ENCODE assay signal across 9 cellular contexts in the genomic region with DNA sequence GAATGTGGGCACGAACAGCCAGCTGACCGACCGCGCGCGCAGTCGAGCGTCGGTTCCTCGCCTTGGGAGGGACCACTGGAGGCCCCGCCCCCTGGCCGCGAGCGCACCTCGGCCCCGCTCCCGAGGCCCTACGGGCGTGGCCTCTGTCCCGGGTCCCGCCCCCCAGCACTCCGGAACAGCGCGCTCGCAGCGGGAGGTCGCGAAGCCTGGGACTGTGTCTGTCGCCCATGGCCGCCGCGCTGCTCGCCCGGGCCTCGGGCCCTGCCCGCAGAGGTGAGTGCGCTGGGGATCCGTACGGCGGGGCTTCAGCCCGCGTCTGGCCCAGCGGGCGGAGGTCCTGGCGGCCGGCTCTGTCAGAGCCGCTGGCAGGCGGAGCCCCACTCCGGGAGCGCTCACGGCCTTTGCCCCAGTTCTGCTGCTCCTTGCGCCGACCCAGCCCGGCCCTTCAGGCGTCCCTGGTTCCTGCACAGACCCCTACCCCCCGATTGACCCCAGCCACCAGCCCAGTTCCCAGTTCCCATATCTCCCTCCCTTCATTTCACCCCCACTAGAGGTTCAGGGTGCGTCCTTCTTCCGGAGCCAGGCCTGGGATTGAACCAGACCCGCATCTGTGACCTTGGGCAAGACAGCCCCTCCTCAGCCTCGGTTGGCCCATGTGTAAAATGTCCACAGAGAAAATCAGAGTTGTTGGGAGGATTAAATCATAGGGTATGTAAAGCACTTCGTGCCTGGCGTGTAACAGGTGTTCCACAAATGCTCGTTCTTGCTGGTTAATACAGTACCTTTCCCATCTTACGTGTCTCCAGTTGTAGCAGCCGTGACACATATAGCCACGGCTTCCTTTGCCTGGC. TPM values are rescaled to one million over a fixed set of nuclear protein-coding genes. Genes with fewer than 3 reads are reported as not detected.
DNase-seq lines count a peak whose midpoint lies in the region; ATAC-seq and TF ChIP-seq lines count a peak whose summit lies in the region.
"Had no signal": no experiment of that assay in that cellular context is flagged by ENCODE, and none has a peak within 500 bp of the region (broad histone marks: within the 10 kb centered on the region; RNA-seq: fewer than 3 reads in every experiment).

A gene with protein sequence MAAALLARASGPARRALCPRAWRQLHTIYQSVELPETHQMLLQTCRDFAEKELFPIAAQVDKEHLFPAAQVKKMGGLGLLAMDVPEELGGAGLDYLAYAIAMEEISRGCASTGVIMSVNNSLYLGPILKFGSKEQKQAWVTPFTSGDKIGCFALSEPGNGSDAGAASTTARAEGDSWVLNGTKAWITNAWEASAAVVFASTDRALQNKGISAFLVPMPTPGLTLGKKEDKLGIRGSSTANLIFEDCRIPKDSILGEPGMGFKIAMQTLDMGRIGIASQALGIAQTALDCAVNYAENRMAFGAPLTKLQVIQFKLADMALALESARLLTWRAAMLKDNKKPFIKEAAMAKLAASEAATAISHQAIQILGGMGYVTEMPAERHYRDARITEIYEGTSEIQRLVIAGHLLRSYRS (plus strand): TSS at position 168 of the 851 bp plus-strand sequence. CDS start 60 bp downstream, at position 228.

- peak within 1 kb of the TSS; percentile 81 for H3K9ac ChIP-seq in BLaER1

- H3K36me3 ChIP-seq in BLaER1 (peaks cover 68% of the 10 kb centered on the region), right lobe of liver (peaks cover 0 to 21% (median under 1%) of the 10 kb centered on the region in 4 donors)

- peak; percentile 69 for TF ChIP-seq POLR2A in right lobe of liver (IDR thresholded peaks at IDR 0.05)

- no peak for TF ChIP-seq CTCF in right lobe of liver (IDR thresholded peaks at IDR 0.05)

- H4K20me1 ChIP-seq in BLaER1 = peaks cover 31% of the 10 kb centered on the region

- under 1% methylated on average over 25 of the region's 66 CpGs for WGBS in right lobe of liver (ENCODE audit: insufficient coverage, low coverage, low lambda C conversion rate, missing lambda C conversion rate)

- no peaks in the 10 kb centered on the region for H3K9me3 ChIP-seq in BLaER1
- no peaks in the 10 kb centered on the region for H3K9me3 ChIP-seq in right lobe of liver

- intact Hi-C loops in right lobe of liver (cut with DNase I) = no loop called here

- no peaks in the 10 kb centered on the region for H3K27me3 ChIP-seq in BLaER1
- H3K27me3 ChIP-seq in right lobe of liver = no peaks in the 10 kb centered on the region

- H3K4me3 ChIP-seq in BLaER1 (peak within 1 kb of the TSS; percentile 69), right lobe of liver (peak within 1 kb of the TSS; percentile 84 to 93 (median 87))

- H3K27ac ChIP-seq in BLaER1 = peak within 1 kb of the TSS; percentile 64
- H3K27ac ChIP-seq in right lobe of liver = peak within 1 kb of the TSS; percentile 74 to 90 (median 74)
- H3K27ac ChIP-seq: epithelial cell of prostate had no signal

- peak within 1 kb of the TSS; percentile 89 for H3K4me2 ChIP-seq in BLaER1

- peak; percentile 92 for ATAC-seq in HG03442 (IDR thresholded peaks at IDR 0.05; ENCODE audit: unreplicated experiment)
- peak; percentile 90 to 99 (median 96) for ATAC-seq in right lobe of liver

- H3K4me1 ChIP-seq in BLaER1 = peaks cover 33% of the 10 kb centered on the region
- H3K4me1 ChIP-seq in right lobe of liver = peaks cover 0 to 56% (median 5%) of the 10 kb centered on the region in 4 donors

- peak; percentile 98 for DNase-seq in GM19240 (ENCODE audit: insufficient read length, low spot score)
- DNase-seq in NCI-H526 treated with DMSO at 0.1 percent for 48 hours (lab: John Stamatoyannopoulos, UW) = peak; percentile 70
- DNase-seq in activated CD4-positive, alpha-beta T cell treated with anti-CD3 and anti-CD28 coated beads, Interleukin-2, amount 50 U/mL, for 24 hours (ENCODE audit: low read depth in 1 of 2, low spot score in 1 of 2) = peak; percentile 72 to 79
- DNase-seq in dermis microvascular lymphatic vessel endothelial cell (ENCODE audit: low read depth in 2 of 2) = peak; percentile 53 to 85
- DNase-seq in right lobe of liver = peak; percentile 95
- DNase-seq in stimulated activated CD4-positive, alpha-beta T cell treated with anti-CD3 and anti-CD28 coated beads, Interleukin-4, amount 100 ng/mL, for 24 hours = peak; percentile 88

RNA-seq across cellular contexts. Expression of the gene that starts here (rescaled TPM):
- 27.7 and 36.2 TPM in 2 replicates for total RNA-seq in dermis microvascular lymphatic vessel endothelial cell
- total RNA-seq in right lobe of liver = 100 to 1,000 TPM in 5 of 6 experiments, 10 to 100 TPM in 1; 94.1 to 172 (median 156) TPM

Comparison
In these comparisons a context has a peak if more than half of its experiments do, and no peak if none do; other contexts are left out.
1. Peak in every context shown above with its lines: DNase-seq, ATAC-seq, H3K4me3 ChIP-seq and H3K27ac ChIP-seq.